ENCODE assay signal across 8 cellular contexts in the genomic region with DNA sequence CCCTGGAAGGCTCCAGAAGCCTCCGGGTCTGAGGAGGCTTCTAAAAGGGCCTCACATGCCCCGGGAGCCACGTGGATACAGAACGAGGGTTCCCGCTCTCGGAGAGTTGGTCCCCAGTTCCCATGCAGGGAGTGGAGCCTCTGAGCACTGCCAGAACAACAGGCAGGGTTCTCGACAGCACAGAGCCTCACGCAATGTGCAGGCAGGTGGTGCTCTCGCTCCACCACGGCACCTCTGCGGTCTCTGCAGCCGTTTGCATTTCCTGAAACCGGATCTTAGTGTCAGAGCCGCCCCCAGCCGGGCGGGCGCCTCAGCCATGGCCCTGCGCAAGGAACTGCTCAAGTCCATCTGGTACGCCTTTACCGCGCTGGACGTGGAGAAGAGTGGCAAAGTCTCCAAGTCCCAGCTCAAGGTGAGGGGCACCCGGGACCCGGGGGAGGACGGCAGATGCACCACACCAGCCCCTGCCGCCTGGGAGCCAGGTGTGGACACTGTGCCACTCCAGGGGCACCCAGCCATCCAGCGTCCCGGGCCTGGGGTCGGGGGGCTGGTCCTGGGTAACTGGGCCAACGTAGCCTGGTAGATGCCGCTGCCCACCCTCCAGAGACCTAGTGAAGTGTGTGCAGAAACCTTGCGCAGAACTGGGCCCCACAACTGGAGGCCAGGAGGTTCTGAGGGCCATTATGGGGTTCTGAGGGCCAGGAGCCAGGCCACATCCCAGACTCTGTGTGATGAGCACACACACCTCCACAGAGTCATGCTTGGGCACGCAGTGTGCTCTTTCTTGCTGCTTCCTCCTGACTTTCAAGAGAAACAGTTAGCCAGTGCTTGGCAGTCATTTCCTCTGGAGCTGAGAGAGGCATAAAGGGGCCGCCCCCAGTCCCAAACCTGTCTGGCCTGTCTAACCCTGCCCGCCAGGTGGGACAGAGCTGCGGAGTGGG.
DNase-seq lines count a peak whose midpoint lies in the region; ATAC-seq and TF ChIP-seq lines count a peak whose summit lies in the region.

Gene DEF6, plus strand, starts transcription at position 278 of the 941 bp plus-strand sequence. Its CDS starts 39 bp downstream, at position 317.

- no peaks in the 10 kb centered on the region for H3K9me3 ChIP-seq in iPS DF 6.9 (ENCODE audit: control insufficient read depth, insufficient read depth, low read length)

- DNase-seq in NCI-H146 treated with DMSO at 0.1 percent for 48 hours (lab: John Stamatoyannopoulos, UW; ENCODE audit: unreplicated experiment) (peak; percentile 27), T-helper 2 cell (peak; percentile 69 to 95 (median 82)), astrocyte of the cerebellum (ENCODE audit: low read depth) (peak; percentile 50), iPS DF 6.9 (ENCODE audit: low read depth, low spot score) (peak; percentile 79)

- H3K27me3 ChIP-seq in iPS DF 6.9 (ENCODE audit: control insufficient read depth, insufficient read depth, low read length) = no peaks in the 10 kb centered on the region

- no CpG with 5 or more reads among the region's 36 CpGs for WGBS in iPS DF 6.9 (ENCODE audit: insufficient coverage, insufficient read length)

- peaks cover 7% of the 10 kb centered on the region for H3K4me1 ChIP-seq in iPS DF 6.9 (ENCODE audit: control insufficient read depth, insufficient read depth, low read length)

- in situ Hi-C loops in astrocyte of the cerebellum (cut with HindIII; ENCODE audit: low sequenced_read_pairs) = no loop called here

- H3K4me3 ChIP-seq in astrocyte of the cerebellum (ENCODE audit: low read depth, low read length) = peak within 1 kb of the TSS; percentile 21
- no peak within 1 kb of the TSS; the same call in 1 of the 2 replicates for H3K4me3 ChIP-seq in iPS DF 6.9 (ENCODE audit: low read length)
- H3K4me3 ChIP-seq in skin epidermis = peak within 1 kb of the TSS; percentile 43 to 68 (median 59)

- H3K36me3 ChIP-seq in iPS DF 6.9 (ENCODE audit: control insufficient read depth, insufficient read depth, low read length) = no peaks in the 10 kb centered on the region; the same call in 1 of the 2 replicates

- peak; percentile 98 for TF ChIP-seq CTCF in GM12872 (IDR thresholded peaks at IDR 0.05; ENCODE audit: insufficient read depth, low read depth, low read length)
- TF ChIP-seq CTCF in astrocyte of the cerebellum (IDR thresholded peaks at IDR 0.05; ENCODE audit: low read depth, low read length, missing control alignments) = peak; percentile 74

- no peak within 1 kb of the TSS for H3K27ac ChIP-seq in iPS DF 6.9 (ENCODE audit: low read length)
- H3K27ac ChIP-seq in skin epidermis = peak within 1 kb of the TSS in 20 of 21 experiments; percentile 66 to 99 (median 89)

- peak; percentile 87 for ATAC-seq in HG02759 (IDR thresholded peaks at IDR 0.05; ENCODE audit: unreplicated experiment)
- no peak for ATAC-seq in GM18873 (IDR thresholded peaks at IDR 0.05; ENCODE audit: low FRiP score, unreplicated experiment)

Comparison
In these comparisons a context has a peak if more than half of its experiments do, and no peak if none do; other contexts are left out.
1. DNase-seq: peak in every context shown above with its lines; median percentile 82 in T-helper 2 cell; 79 in iPS DF 6.9; 50 in astrocyte of the cerebellum; 27 in NCI-H146 treated with DMSO at 0.1 percent for 48 hours.